Comparison of ENCODE assay signal across 16 cellular contexts in the genomic region with DNA sequence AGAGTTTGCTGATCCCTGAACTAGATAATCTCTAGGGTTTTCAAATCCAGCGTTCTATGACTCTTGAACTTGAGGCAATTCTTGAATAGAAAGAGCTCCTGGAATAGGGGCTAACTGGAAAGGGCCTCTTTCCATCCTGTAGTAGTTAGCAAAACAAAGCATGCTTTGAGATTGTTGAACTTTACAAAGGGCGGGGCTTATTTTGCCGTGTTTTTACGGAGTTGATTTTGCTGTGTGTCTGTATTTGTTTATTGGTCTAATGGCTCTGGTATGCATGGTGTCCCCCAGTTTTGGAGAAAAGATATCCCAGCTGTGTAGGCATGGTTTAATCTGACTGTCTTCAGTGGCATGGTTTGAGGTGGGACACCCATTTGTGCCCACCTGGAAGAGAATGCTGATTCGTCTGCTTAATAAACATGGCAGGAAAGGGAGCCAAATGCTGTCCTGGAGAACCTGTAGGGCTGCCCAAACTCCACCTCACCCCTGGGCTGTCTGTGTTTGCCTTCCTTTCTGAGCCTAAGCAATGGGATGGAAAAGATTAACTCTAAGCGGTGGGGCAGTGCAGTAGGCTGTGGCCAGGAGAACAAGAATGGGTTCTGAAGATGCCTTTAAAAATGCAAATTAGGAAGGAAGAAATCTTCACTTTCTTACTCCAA.
"Had no signal": no experiment of that assay in that cellular context is flagged by ENCODE, and none has a peak within 500 bp of the region (broad histone marks: within the 10 kb centered on the region; RNA-seq: fewer than 3 reads in every experiment).

No MANE protein-coding gene starts in this region.

- H3K4me1 Mint-ChIP-seq: activated T-helper 17 cell treated with anti-CD3 and anti-CD28 coated beads, Interleukin-2, amount 50 U/mL, for 72 hours had no signal

- H3K4me3 Mint-ChIP-seq: activated naive CD4-positive, alpha-beta T cell treated with anti-CD3 and anti-CD28 coated beads for 36 hours; activated T-helper 17 cell treated with anti-CD3 and anti-CD28 coated beads, Interleukin-2, amount 50 U/mL, for 72 hours; natural killer cell had no signal

- H3K27ac Mint-ChIP-seq: activated naive CD4-positive, alpha-beta T cell treated with anti-CD3 and anti-CD28 coated beads for 36 hours; activated T-helper 17 cell treated with anti-CD3 and anti-CD28 coated beads, Interleukin-2, amount 50 U/mL, for 72 hours; natural killer cell had no signal

- H3K36me3 Mint-ChIP-seq: natural killer cell had no signal

- H3K4me3 ChIP-seq: adrenal gland, body of pancreas, coronary artery, transverse colon had no signal

- H3K9me3 Mint-ChIP-seq: activated naive CD4-positive, alpha-beta T cell treated with anti-CD3 and anti-CD28 coated beads for 36 hours; activated T-helper 17 cell treated with anti-CD3 and anti-CD28 coated beads, Interleukin-2, amount 50 U/mL, for 72 hours; natural killer cell had no signal

- H3K36me3 ChIP-seq: transverse colon had no signal

- H3K27me3 Mint-ChIP-seq: activated T-helper 17 cell treated with anti-CD3 and anti-CD28 coated beads, Interleukin-2, amount 50 U/mL, for 72 hours had no signal

- H3K27me3 ChIP-seq: adrenal gland, body of pancreas, transverse colon had no signal

- H3K9me3 ChIP-seq: adrenal gland, body of pancreas, SK-N-SH, transverse colon had no signal

- DNase-seq: activated CD4-positive, alpha-beta T cell treated with anti-CD3 and anti-CD28 coated beads for 48 hours; activated CD8-positive, alpha-beta memory T cell treated with anti-CD3 and anti-CD28 coated beads for 24 hours; activated naive CD4-positive, alpha-beta T cell treated with anti-CD3 and anti-CD28 coated beads for 36 hours; body of pancreas; central memory CD4-positive, alpha-beta T cell; effector CD8-positive, alpha-beta T cell; hypothalamus; natural killer cell; occipital lobe; SK-N-SH; stimulated activated CD4-positive, alpha-beta T cell treated with anti-CD3 and anti-CD28 coated beads, Interleukin-4, amount 100 ng/mL, for 24 hours; T-helper 1 cell; transverse colon had no signal

- H3K27ac ChIP-seq: adrenal gland, body of pancreas, coronary artery, transverse colon had no signal
